9 cellular contexts compared by ENCODE assay signal in the genomic region with DNA sequence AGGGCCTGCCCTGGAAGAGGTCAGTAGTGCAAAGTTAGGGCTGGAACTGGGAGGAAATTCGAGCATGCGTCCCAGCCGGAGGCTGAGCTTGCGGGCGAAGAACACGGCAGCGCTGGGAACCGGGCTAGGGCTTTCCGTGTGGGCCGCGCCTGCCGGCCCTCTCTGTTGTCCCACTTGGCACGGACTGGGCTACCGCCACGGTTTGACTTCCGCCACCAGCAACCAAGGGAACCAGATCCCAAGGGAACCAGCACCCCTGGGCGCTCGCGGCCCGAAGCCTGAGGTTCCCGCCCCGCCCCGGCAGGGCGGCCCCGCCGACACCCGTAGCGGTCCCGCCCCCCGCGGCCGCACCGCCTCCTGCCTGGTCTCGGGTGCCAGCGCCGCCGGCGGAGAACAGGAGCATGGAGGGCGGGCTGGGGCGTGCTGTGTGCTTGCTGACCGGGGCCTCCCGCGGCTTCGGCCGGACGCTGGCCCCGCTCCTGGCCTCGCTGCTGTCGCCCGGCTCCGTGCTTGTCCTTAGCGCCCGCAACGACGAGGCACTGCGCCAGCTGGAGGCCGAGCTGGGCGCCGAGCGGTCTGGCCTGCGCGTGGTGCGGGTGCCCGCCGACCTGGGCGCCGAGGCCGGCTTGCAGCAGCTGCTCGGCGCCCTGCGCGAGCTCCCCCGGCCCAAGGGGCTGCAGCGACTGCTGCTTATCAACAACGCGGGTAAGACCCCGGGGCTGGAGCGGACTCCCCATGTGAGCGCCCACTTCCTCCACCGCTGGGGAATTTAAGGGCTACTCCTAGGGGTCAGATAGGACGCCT. TPM values are rescaled to one million over a fixed set of nuclear protein-coding genes. Genes with fewer than 3 reads are reported as not detected.
DNase-seq lines count a peak whose midpoint lies in the region; ATAC-seq, FAIRE-seq and TF ChIP-seq lines count a peak whose summit lies in the region.
"Had no signal": no experiment of that assay in that cellular context is flagged by ENCODE, and none has a peak within 500 bp of the region (broad histone marks: within the 10 kb centered on the region; RNA-seq: fewer than 3 reads in every experiment).

A gene (plus strand): TSS at position 377 of the 804 bp plus-strand sequence. CDS start 25 bp downstream, at position 402.

- H3K4me3 ChIP-seq in WERI-Rb-1 (ENCODE audit: low read depth, low read length) (peak within 1 kb of the TSS; percentile 65), small intestine (ENCODE audit: low read depth in 1 of 2, low read length in 2 of 2) (peak within 1 kb of the TSS; percentile 55 to 85)

- H3K36me3 ChIP-seq in WERI-Rb-1 (peaks cover 26% of the 10 kb centered on the region), small intestine (ENCODE audit: control insufficient read depth in 2 of 2, insufficient read depth in 2 of 2, low read length in 2 of 2) (no peaks in the 10 kb centered on the region)

- ATAC-seq in HG02840 (IDR thresholded peaks at IDR 0.05; ENCODE audit: low FRiP score, unreplicated experiment): peak; percentile 77

- DNase-seq in NCI-H524 (lab: John Stamatoyannopoulos, UW) (peak; percentile 35 to 60), NCI-H524 treated with DMSO at 0.1 percent for 48 hours (lab: John Stamatoyannopoulos, UW) (no peak), NCI-H1930 (lab: John Stamatoyannopoulos, UW) (peak; percentile 65 to 82), WERI-Rb-1 (peak; percentile 92), caudate nucleus (lab: John Stamatoyannopoulos, UW) (peak in 53 of 61 donors; percentile 15 to 80 (median 53)), inferior parietal cortex (ENCODE audit: extremely low spot score) (peak; percentile 45), small intestine (peak; percentile 81)
- DNase-seq: DND-41 had no signal

- no peaks in the 10 kb centered on the region for H3K9me3 ChIP-seq in WERI-Rb-1 (ENCODE audit: severe bottlenecking)
- no peaks in the 10 kb centered on the region for H3K9me3 ChIP-seq in small intestine (ENCODE audit: control insufficient read depth, low read depth)

- peak within 1 kb of the TSS; percentile 86 for H3K27ac ChIP-seq in WERI-Rb-1
- peak within 1 kb of the TSS; percentile 92 for H3K27ac ChIP-seq in caudate nucleus (ENCODE audit: low read depth, low read length)
- H3K27ac ChIP-seq in small intestine (ENCODE audit: low read depth in 1 of 2, low read length in 1 of 2): peak within 1 kb of the TSS; percentile 56 to 85

- H3K27me3 ChIP-seq in WERI-Rb-1 (ENCODE audit: insufficient read depth, low read depth, severe bottlenecking) (no peaks in the 10 kb centered on the region), small intestine (ENCODE audit: control insufficient read depth in 2 of 2, insufficient read depth in 2 of 2, low read length in 2 of 2) (peaks cover 0 to 4% of the 10 kb centered on the region in 2 donors)

- peaks cover 4 to 10% of the 10 kb centered on the region in 2 donors for H3K4me1 ChIP-seq in small intestine (ENCODE audit: control insufficient read depth in 2 of 2, insufficient read depth in 1 of 2, low read depth in 1 of 2, low read length in 1 of 2)

- 1% methylated on average over 51 to 81 of the region's 81 CpGs for WGBS in small intestine, 3 donors

- no peak for FAIRE-seq in small intestine (lab: Jason Lieb, UNC)

- 0 out of 2 replicates have a peak, but pooled peaks have one; percentile 20 for TF ChIP-seq CTCF in WERI-Rb-1 (IDR thresholded peaks at IDR 0.05; ENCODE audit: low read depth, low read length)

RNA-seq across cellular contexts. Expression of the gene that starts here (rescaled TPM):
- polyA plus RNA-seq in small intestine: 10 to 100 TPM; 44.2 to 50.0 (median 44.5) TPM
